In the genomic region with DNA sequence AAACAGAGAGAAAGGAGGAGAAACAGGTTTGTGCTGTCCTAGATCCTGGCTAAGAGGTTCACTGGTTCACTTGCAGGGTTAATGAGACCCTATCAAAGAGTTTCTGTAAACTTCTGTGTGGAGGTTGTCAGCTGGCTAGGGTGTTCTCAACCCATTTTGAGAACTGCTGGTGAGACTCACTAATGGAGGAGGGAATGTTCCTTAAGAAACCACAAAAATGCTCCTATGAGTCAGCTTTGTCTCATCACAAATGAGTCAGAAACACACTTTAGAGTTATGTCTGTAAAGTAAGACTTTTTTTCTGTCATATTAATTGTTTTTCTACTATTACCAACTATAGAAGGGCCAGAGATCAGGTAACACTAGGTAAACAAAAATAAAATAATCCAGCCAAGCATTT, we compare ENCODE assay signal across 9 cellular contexts.
DNase-seq lines count a peak whose midpoint lies in the region; ATAC-seq and TF ChIP-seq lines count a peak whose summit lies in the region.
"Had no signal": no experiment of that assay in that cellular context is flagged by ENCODE, and none has a peak within 500 bp of the region (broad histone marks: within the 10 kb centered on the region; RNA-seq: fewer than 3 reads in every experiment).

No MANE protein-coding gene starts in this region.

- H3K4me1 ChIP-seq in breast epithelium = no peaks in the 10 kb centered on the region

- H3K9me3 Mint-ChIP-seq in MCF 10A (ENCODE audit: unreplicated experiment) = peaks cover 8% of the 10 kb centered on the region

- no peaks in the 10 kb centered on the region for H3K36me3 ChIP-seq in breast epithelium

- peak; percentile 89 for DNase-seq in MCF 10A (ENCODE audit: unreplicated experiment)
- DNase-seq in breast epithelium (ENCODE audit: low spot score in 2 of 2) = no peak
- peak; percentile 95 for DNase-seq in LHCN-M2 (ENCODE audit: low read depth)
- DNase-seq in epithelial cell of esophagus (ENCODE audit: low read depth) = peak; percentile 92
- no peak for DNase-seq in activated effector memory CD4-positive, alpha-beta T cell treated with anti-CD3 and anti-CD28 coated beads, Interleukin-2, amount 50 U/mL, for 16 hours
- DNase-seq in medulla oblongata (ENCODE audit: extremely low spot score) = no peak
- no peak for DNase-seq in NCI-H1092 (lab: John Stamatoyannopoulos, UW)
- DNase-seq: CD4-positive, alpha-beta T cell had no signal

- H3K4me3 Mint-ChIP-seq in MCF 10A (ENCODE audit: unreplicated experiment) = peak overlapping the region; percentile 4
- H3K4me3 Mint-ChIP-seq: CD4-positive, alpha-beta T cell had no signal

- no peak overlapping the region for H3K4me3 ChIP-seq in breast epithelium
- H3K4me3 ChIP-seq in epithelial cell of esophagus (ENCODE audit: low read length) = no peak overlapping the region

- H3K36me3 Mint-ChIP-seq in MCF 10A (ENCODE audit: insufficient read depth, unreplicated experiment) = no peaks in the 10 kb centered on the region

- no peak for TF ChIP-seq POLR2A in breast epithelium (IDR thresholded peaks at IDR 0.05)

- peak overlapping the region; percentile 93 for H3K27ac Mint-ChIP-seq in MCF 10A (ENCODE audit: low read depth, unreplicated experiment)
- H3K27ac Mint-ChIP-seq: CD4-positive, alpha-beta T cell had no signal

- TF ChIP-seq CTCF in MCF 10A (IDR thresholded peaks at IDR 0.05; ENCODE audit: unreplicated experiment) (no peak), breast epithelium (IDR thresholded peaks at IDR 0.05) (no peak), epithelial cell of esophagus (IDR thresholded peaks at IDR 0.05; ENCODE audit: insufficient read depth, low read depth, low read length, missing control alignments) (no peak)

- ATAC-seq in GM21825 (IDR thresholded peaks at IDR 0.05; ENCODE audit: unreplicated experiment) = no peak

- peak overlapping the region in 1 of 2 donors; percentile 32 for H3K27ac ChIP-seq in breast epithelium

- CTCF ChIA-PET in MCF 10A (lab: Yijun Ruan, JAX) = interaction anchor here (0.6 kb wide), 1 partner anchor 24 kb away, joined by 4 read pairs; no protein-coding TSS in a partner anchor

- H3K27me3 ChIP-seq in breast epithelium = no peaks in the 10 kb centered on the region

- POLR2A ChIA-PET in MCF 10A (lab: Yijun Ruan, JAX) = interaction anchor here (0.7 kb wide), 3 partner anchors 12 to 1440 kb away, joined by 3 to 4 read pairs (median 3); no protein-coding TSS in a partner anchor

- BruUV-seq in MCF 10A (replicated peaks; lab: Mats Ljungman, UMichigan) = no TSS peak

- H3K27me3 Mint-ChIP-seq in MCF 10A (ENCODE audit: insufficient read depth, unreplicated experiment) = no peaks in the 10 kb centered on the region
- H3K27me3 Mint-ChIP-seq: CD4-positive, alpha-beta T cell had no signal

- H3K9me3 ChIP-seq in breast epithelium = no peaks in the 10 kb centered on the region

- peaks cover 32% of the 10 kb centered on the region for H3K4me1 Mint-ChIP-seq in MCF 10A (ENCODE audit: insufficient read depth, unreplicated experiment)

- intact Hi-C loops in MCF 10A (cut with micrococcal nuclease) (no loop called here), breast epithelium (cut with DNase I; ENCODE audit: low total_unique reads) (no loop called here)

Comparison
In these comparisons a context has a peak if more than half of its experiments do, and no peak if none do; other contexts are left out.
1. DNase-seq: peak in MCF 10A (single experiment), LHCN-M2 (single experiment) and epithelial cell of esophagus (single experiment); none in breast epithelium (0 of 2), activated effector memory CD4-positive, alpha-beta T cell treated with anti-CD3 and anti-CD28 coated beads, Interleukin-2, amount 50 U/mL, for 16 hours (single experiment), medulla oblongata (single experiment) and NCI-H1092 (single experiment).